11 cellular contexts compared by ENCODE assay signal in genomic region chr15:60414016-60414682, GRCh38. TPM values are rescaled to one million over a fixed set of nuclear protein-coding genes. Genes with fewer than 3 reads are reported as not detected.
A peak's percentile ranks its signal among the peaks of the same experiment; 100 is the strongest.
DNase-seq lines count a peak whose midpoint lies in the region; ATAC-seq and TF ChIP-seq lines count a peak whose summit lies in the region.
"Had no signal": no experiment of that assay in that cellular context is flagged by ENCODE, and none has a peak within 500 bp of the region (broad histone marks: within the 10 kb centered on the region; RNA-seq: fewer than 3 reads in every experiment).

No MANE protein-coding gene starts in this region.

- no peak overlapping the region for H3K4me3 ChIP-seq in vagina

- no peak for DNase-seq in left cardiac atrium
- DNase-seq in cardiac septum (ENCODE audit: low spot score) = no peak
- DNase-seq in astrocyte of the hippocampus (ENCODE audit: low read depth, low spot score) = peak; percentile 35
- DNase-seq in iris pigment epithelial cell (ENCODE audit: low read depth) = peak; percentile 71
- DNase-seq in vagina (ENCODE audit: extremely low spot score in 2 of 2) = no peak
- DNase-seq in SK-N-DZ (ENCODE audit: low spot score) = no peak
- DNase-seq in activated naive CD8-positive, alpha-beta T cell treated with anti-CD3 and anti-CD28 coated beads for 36 hours = no peak
- DNase-seq in stimulated activated effector memory CD8-positive, alpha-beta T cell treated with anti-CD3 and anti-CD28 coated beads, Interleukin-12 subunit alpha, Interleukin-12 subunit beta, amount 100 ng/mL, for 72 hours (ENCODE audit: low spot score in 2 of 2) = no peak
- DNase-seq: activated CD4-positive, alpha-beta memory T cell treated with anti-CD3 and anti-CD28 coated beads, Interleukin-2, amount 10 ng/mL, durations not matched to agents 7 days and 5 days; erythroblast; NCI-H510A had no signal

- intact Hi-C loops in left cardiac atrium (cut with DNase I) = no loop called here
- intact Hi-C loops in cardiac septum (cut with DNase I) = no loop called here
- intact Hi-C loops in vagina (cut with DNase I) = no loop called here

- peak; percentile 44 to 83 for ATAC-seq in left cardiac atrium
- no peak for ATAC-seq in stimulated activated effector memory CD8-positive, alpha-beta T cell treated with anti-CD3 and anti-CD28 coated beads, Interleukin-12 subunit alpha, Interleukin-12 subunit beta, amount 100 ng/mL, for 72 hours

- peaks cover 2% of the 10 kb centered on the region for H3K36me3 Mint-ChIP-seq in activated naive CD8-positive, alpha-beta T cell treated with anti-CD3 and anti-CD28 coated beads for 36 hours
- no peaks in the 10 kb centered on the region for H3K36me3 Mint-ChIP-seq in stimulated activated effector memory CD8-positive, alpha-beta T cell treated with anti-CD3 and anti-CD28 coated beads, Interleukin-12 subunit alpha, Interleukin-12 subunit beta, amount 100 ng/mL, for 72 hours

- H3K36me3 ChIP-seq in vagina = no peaks in the 10 kb centered on the region

- H3K9me3 Mint-ChIP-seq in activated naive CD8-positive, alpha-beta T cell treated with anti-CD3 and anti-CD28 coated beads for 36 hours = no peaks in the 10 kb centered on the region
- H3K9me3 Mint-ChIP-seq in stimulated activated effector memory CD8-positive, alpha-beta T cell treated with anti-CD3 and anti-CD28 coated beads, Interleukin-12 subunit alpha, Interleukin-12 subunit beta, amount 100 ng/mL, for 72 hours = no peaks in the 10 kb centered on the region
- H3K9me3 Mint-ChIP-seq: activated CD4-positive, alpha-beta memory T cell treated with anti-CD3 and anti-CD28 coated beads, Interleukin-2, amount 10 ng/mL, durations not matched to agents 7 days and 5 days had no signal

- no peak overlapping the region for H3K4me3 Mint-ChIP-seq in activated naive CD8-positive, alpha-beta T cell treated with anti-CD3 and anti-CD28 coated beads for 36 hours
- no peak overlapping the region for H3K4me3 Mint-ChIP-seq in stimulated activated effector memory CD8-positive, alpha-beta T cell treated with anti-CD3 and anti-CD28 coated beads, Interleukin-12 subunit alpha, Interleukin-12 subunit beta, amount 100 ng/mL, for 72 hours
- H3K4me3 Mint-ChIP-seq: activated CD4-positive, alpha-beta memory T cell treated with anti-CD3 and anti-CD28 coated beads, Interleukin-2, amount 10 ng/mL, durations not matched to agents 7 days and 5 days had no signal

- no peak overlapping the region for H3K27ac Mint-ChIP-seq in activated naive CD8-positive, alpha-beta T cell treated with anti-CD3 and anti-CD28 coated beads for 36 hours
- H3K27ac Mint-ChIP-seq in stimulated activated effector memory CD8-positive, alpha-beta T cell treated with anti-CD3 and anti-CD28 coated beads, Interleukin-12 subunit alpha, Interleukin-12 subunit beta, amount 100 ng/mL, for 72 hours = no peak overlapping the region
- H3K27ac Mint-ChIP-seq: activated CD4-positive, alpha-beta memory T cell treated with anti-CD3 and anti-CD28 coated beads, Interleukin-2, amount 10 ng/mL, durations not matched to agents 7 days and 5 days had no signal

- H3K27ac ChIP-seq in vagina = peak overlapping the region; percentile 36

- no peaks in the 10 kb centered on the region for H3K27me3 ChIP-seq in vagina

- no peaks in the 10 kb centered on the region for H3K9me3 ChIP-seq in vagina

- no peak for TF ChIP-seq POLR2A in vagina (IDR thresholded peaks at IDR 0.05)

- H3K27me3 Mint-ChIP-seq in activated naive CD8-positive, alpha-beta T cell treated with anti-CD3 and anti-CD28 coated beads for 36 hours = no peaks in the 10 kb centered on the region
- H3K27me3 Mint-ChIP-seq: activated CD4-positive, alpha-beta memory T cell treated with anti-CD3 and anti-CD28 coated beads, Interleukin-2, amount 10 ng/mL, durations not matched to agents 7 days and 5 days had no signal

- H3K4me1 ChIP-seq in vagina = peaks cover 20% of the 10 kb centered on the region

- TF ChIP-seq CTCF in vagina (IDR thresholded peaks at IDR 0.05) = no peak

- H3K4me1 Mint-ChIP-seq in activated naive CD8-positive, alpha-beta T cell treated with anti-CD3 and anti-CD28 coated beads for 36 hours = no peaks in the 10 kb centered on the region
- H3K4me1 Mint-ChIP-seq in stimulated activated effector memory CD8-positive, alpha-beta T cell treated with anti-CD3 and anti-CD28 coated beads, Interleukin-12 subunit alpha, Interleukin-12 subunit beta, amount 100 ng/mL, for 72 hours = no peaks in the 10 kb centered on the region

RNA-seq across cellular contexts. Expression of gene ANXA2, which starts 16.4 kb away (rescaled TPM):
- total RNA-seq in left cardiac atrium (100 to 1,000 TPM; 337 to 435 TPM), cardiac septum (177 TPM), vagina (1,230 TPM)
- 41.3 and 47.6 TPM in 2 replicates for polyA plus RNA-seq in SK-N-DZ (2014; cell fraction: cytosol; rRNA removed)
- 24.6 and 24.8 TPM in 2 replicates for polyA plus RNA-seq in SK-N-DZ (2014; cell fraction: nucleus; rRNA removed)
- 10 to 100 TPM; 44.0 to 44.8 TPM for total RNA-seq in activated naive CD8-positive, alpha-beta T cell treated with anti-CD3 and anti-CD28 coated beads for 36 hours

Comparison
In these comparisons a context has a peak if more than half of its experiments do, and no peak if none do; other contexts are left out.
1. DNase-seq: peak in astrocyte of the hippocampus (single experiment) and iris pigment epithelial cell (single experiment); none in left cardiac atrium (single experiment), cardiac septum (single experiment), vagina (0 of 2), SK-N-DZ (single experiment), activated naive CD8-positive, alpha-beta T cell treated with anti-CD3 and anti-CD28 coated beads for 36 hours (single experiment) and stimulated activated effector memory CD8-positive, alpha-beta T cell treated with anti-CD3 and anti-CD28 coated beads, Interleukin-12 subunit alpha, Interleukin-12 subunit beta, amount 100 ng/mL, for 72 hours (0 of 2).